27 cellular contexts compared by ENCODE assay signal in genomic region chr11:46175401-46176002, GRCh38.
"Had no signal": no experiment of that assay in that cellular context is flagged by ENCODE, and none has a peak within 500 bp of the region (broad histone marks: within the 10 kb centered on the region; RNA-seq: fewer than 3 reads in every experiment).

No MANE protein-coding gene starts in this region.

- H3K27ac ChIP-seq: left lung, lower lobe of right lung, ovary, right atrium auricular region, skin epidermis, stomach, testis, thyroid gland, transverse colon, upper lobe of right lung had no signal

- H3K9me3 Mint-ChIP-seq: nephron had no signal

- H3K27me3 ChIP-seq: ovary, right atrium auricular region, testis, thyroid gland, transverse colon, upper lobe of right lung had no signal

- DNase-seq: hippocampal formation; kidney; left lung; lower lobe of right lung; mammary epithelial cell; mesenchymal stem cell; naive thymus-derived CD8-positive, alpha-beta T cell; nucleus accumbens; ovary; stimulated activated CD4-positive, alpha-beta T cell treated with anti-CD3 and anti-CD28 coated beads, Interleukin-12 subunit alpha, Interleukin-12 subunit beta, amount 100 ng/mL, for 4 hours; stimulated activated CD4-positive, alpha-beta T cell treated with anti-CD3 and anti-CD28 coated beads, Interleukin-15, amount 100 ng/mL, for 24 hours; stimulated activated CD4-positive, alpha-beta T cell treated with anti-CD3 and anti-CD28 coated beads, Interleukin-2, amount 100 ng/mL, for 24 hours; stimulated activated CD4-positive, alpha-beta T cell treated with anti-CD3 and anti-CD28 coated beads, Interleukin-4, amount 100 ng/mL, for 1 hour; stimulated activated naive B cell treated with anti-CD40 and anti-IgM and Interleukin-4, amounts not matched to agents 10 μg/mL and 1 μg/mL and 100 μg/mL, for 72 hours; stimulated activated naive CD8-positive, alpha-beta T cell treated with anti-CD3 and anti-CD28 coated beads, Interleukin-15, Interleukin-2, amounts not matched to agents 100 U/mL and 50 U/mL, for 24 hours; stomach; testis; thyroid gland; upper lobe of right lung had no signal

- H3K4me3 ChIP-seq: left lung, lower lobe of right lung, ovary, right atrium auricular region, skin epidermis, stomach, testis, thyroid gland, transverse colon, upper lobe of right lung had no signal

- H3K9me3 ChIP-seq: left lung, lower lobe of right lung, ovary, right atrium auricular region, stomach, testis, thyroid gland, transverse colon, upper lobe of right lung had no signal

- H3K4me1 ChIP-seq: left lung, lower lobe of right lung, right atrium auricular region, stomach, testis, thyroid gland, upper lobe of right lung had no signal

- H3K4me3 Mint-ChIP-seq: naive thymus-derived CD8-positive, alpha-beta T cell; nephron; neural crest cell; stimulated activated naive B cell treated with anti-CD40 and anti-IgM and Interleukin-4, amounts not matched to agents 10 μg/mL and 1 μg/mL and 100 μg/mL, for 72 hours had no signal

- H3K36me3 ChIP-seq: left lung, lower lobe of right lung, ovary, right atrium auricular region, stomach, thyroid gland, transverse colon, upper lobe of right lung had no signal

- ATAC-seq: left lung; lower lobe of right lung; naive thymus-derived CD8-positive, alpha-beta T cell; sciatic nerve; stimulated activated naive B cell treated with anti-CD40 and anti-IgM and Interleukin-4, amounts not matched to agents 10 μg/mL and 1 μg/mL and 100 μg/mL, for 72 hours; stimulated activated naive CD8-positive, alpha-beta T cell treated with anti-CD3 and anti-CD28 coated beads, Interleukin-15, Interleukin-2, amounts not matched to agents 100 U/mL and 50 U/mL, for 24 hours; upper lobe of right lung had no signal

- FAIRE-seq: kidney, urothelium cell line had no signal

- H3K27ac Mint-ChIP-seq: naive thymus-derived CD8-positive, alpha-beta T cell; nephron; progenitor cell of endocrine pancreas had no signal

- H3K36me3 Mint-ChIP-seq: stimulated activated naive B cell treated with anti-CD40 and anti-IgM and Interleukin-4, amounts not matched to agents 10 μg/mL and 1 μg/mL and 100 μg/mL, for 72 hours had no signal

- H3K4me1 Mint-ChIP-seq: nephron; neural crest cell; stimulated activated naive B cell treated with anti-CD40 and anti-IgM and Interleukin-4, amounts not matched to agents 10 μg/mL and 1 μg/mL and 100 μg/mL, for 72 hours had no signal
